1 cellular context compared by ENCODE assay signal in genomic region chr13:109586509-109587346, GRCh38.
A peak's percentile ranks its signal among the peaks of the same experiment; 100 is the strongest.
TF ChIP-seq lines count a peak whose summit lies in the region.

No MANE protein-coding gene starts in this region.

TF ChIP-seq in A549, 52 proteins besides CTCF, POLR2A, EP300 and RAD21 (continued from another document):
- TF ChIP-seq BCL3 (IDR thresholded peaks at IDR 0.05) (0 out of 3 replicates have a peak, but pooled peaks have one; percentile 29), CHD2 (IDR thresholded peaks at IDR 0.05; ENCODE audit: low read length, partially characterized antibody) (no peak), HDAC2 (IDR thresholded peaks at IDR 0.05) (no peak), CEBPB (IDR thresholded peaks at IDR 0.05) (peak; percentile 34 to 76; a peak in 3 of 4 replicates), HEYL (CRISPR knock-in tag; IDR thresholded peaks at IDR 0.05) (peak; percentile 78; the same call in 1 of the 2 replicates), EHF (CRISPR knock-in tag; IDR thresholded peaks at IDR 0.05) (no peak), GATA3 (IDR thresholded peaks at IDR 0.05; ENCODE audit: borderline replicate concordance) (peak; percentile 99), TFCP2L1 (CRISPR knock-in tag; IDR thresholded peaks at IDR 0.05) (no peak), MAX (IDR thresholded peaks at IDR 0.05) (peak; percentile 65)
